1 cellular context compared by ENCODE assay signal in the genomic region with DNA sequence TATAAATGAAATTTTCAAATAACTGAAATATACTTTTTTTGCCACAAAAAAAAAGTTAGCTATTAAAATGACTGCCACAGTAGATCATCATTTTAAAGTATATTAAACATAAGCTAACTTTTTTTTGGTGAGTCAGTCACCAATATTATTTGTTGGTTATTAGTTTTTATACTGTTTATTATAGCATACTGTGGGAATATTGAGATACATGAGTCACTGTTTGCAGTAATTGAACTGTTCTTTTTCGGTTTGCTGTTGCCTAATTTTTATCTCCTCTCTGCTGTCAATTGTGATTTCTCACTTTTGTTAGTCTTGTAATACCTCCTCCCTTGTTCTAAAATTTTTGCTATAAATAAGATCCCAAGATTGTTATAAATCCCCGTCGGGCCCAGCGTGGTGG.
TF ChIP-seq lines count a peak whose summit lies in the region.

No MANE protein-coding gene starts in this region.

TF ChIP-seq in GM23338, 12 proteins besides CTCF, POLR2A, EP300 and RAD21:
- TF ChIP-seq ZNF462 (CRISPR knock-in tag; IDR thresholded peaks at IDR 0.05), result no peak
- TF ChIP-seq JUNB (IDR thresholded peaks at IDR 0.05; ENCODE audit: unreplicated experiment), result no peak
- TF ChIP-seq EZH2 (IDR thresholded peaks at IDR 0.05; ENCODE audit: low read depth, unreplicated experiment), result no peak
- no peak for TF ChIP-seq ZNF331 (CRISPR knock-in tag; IDR thresholded peaks at IDR 0.05; ENCODE audit: low read depth)
- no peak for TF ChIP-seq POLR2AphosphoS5 (IDR thresholded peaks at IDR 0.05; ENCODE audit: low read depth)
- TF ChIP-seq EZH2phosphoT487 (IDR thresholded peaks at IDR 0.05; ENCODE audit: unreplicated experiment), result no peak
- TF ChIP-seq CREB1 (CRISPR knock-in tag; IDR thresholded peaks at IDR 0.05; ENCODE audit: low read depth), result no peak
- no peak for TF ChIP-seq STAT1 (IDR thresholded peaks at IDR 0.05; ENCODE audit: unreplicated experiment)
